Comparison of ENCODE assay signal across 1 cellular context in genomic region chr6:43274916-43275597, GRCh38.
TF ChIP-seq lines count a peak whose summit lies in the region.

No MANE protein-coding gene starts in this region.

TF ChIP-seq in HepG2, 621 proteins besides CTCF, POLR2A, EP300 and RAD21 (continued from another document and continues in another):
- TF ChIP-seq AGO2 (optimal IDR thresholded peaks at IDR 0.05; ENCODE audit: low read depth, low read length) (peak; percentile 96), ZNF737 (CRISPR knock-in tag; IDR thresholded peaks at IDR 0.05; ENCODE audit: borderline replicate concordance) (no peak), NCOA2 (CRISPR knock-in tag; IDR thresholded peaks at IDR 0.05) (peak; percentile 40; the same call in 1 of the 2 replicates), TCF7L2 (IDR thresholded peaks at IDR 0.05; ENCODE audit: low read depth, low read length) (no peak), NFE2L2 (IDR thresholded peaks at IDR 0.05; ENCODE audit: low read length) (no peak), ZKSCAN8 (CRISPR knock-in tag; IDR thresholded peaks at IDR 0.05; ENCODE audit: borderline replicate concordance) (0 out of 2 replicates have a peak, but pooled peaks have one; percentile 42), GLMP (CRISPR knock-in tag; IDR thresholded peaks at IDR 0.05; ENCODE audit: borderline replicate concordance) (no peak), TEAD3 (CRISPR knock-in tag; optimal IDR thresholded peaks at IDR 0.05; ENCODE audit: borderline replicate concordance) (peak; percentile 12), ZMAT3 (CRISPR knock-in tag; conservative IDR thresholded peaks at IDR 0.05) (no peak), CREM (IDR thresholded peaks at IDR 0.05) (no peak), CREM (CRISPR knock-in tag; IDR thresholded peaks at IDR 0.05) (no peak), ZBTB37 (CRISPR knock-in tag; IDR thresholded peaks at IDR 0.05) (no peak), KLF15 (CRISPR knock-in tag; IDR thresholded peaks at IDR 0.05; ENCODE audit: borderline replicate concordance) (0 out of 2 replicates have a peak, but pooled peaks have one; percentile 59), XRCC5 (optimal IDR thresholded peaks at IDR 0.05; ENCODE audit: low read length) (peak; percentile 38), KLF6 (CRISPR knock-in tag; IDR thresholded peaks at IDR 0.05) (peak; percentile 74; the same call in 1 of the 2 replicates), HCFC1 (IDR thresholded peaks at IDR 0.05; ENCODE audit: low read depth, low read length) (no peak; the same call in 1 of the 2 replicates), ZNF614 (CRISPR knock-in tag; IDR thresholded peaks at IDR 0.05; ENCODE audit: borderline replicate concordance) (0 out of 2 replicates have a peak, but pooled peaks have one; percentile 54), ZNF484 (CRISPR knock-in tag; IDR thresholded peaks at IDR 0.05; ENCODE audit: borderline replicate concordance, low read depth) (no peak), ERF (CRISPR knock-in tag; IDR thresholded peaks at IDR 0.05) (0 out of 2 replicates have a peak, but pooled peaks have one; percentile 53), MAX (IDR thresholded peaks at IDR 0.05) (no peak), ZNF776 (CRISPR knock-in tag; IDR thresholded peaks at IDR 0.05) (peak; percentile 83), MEF2D (CRISPR knock-in tag; IDR thresholded peaks at IDR 0.05) (no peak), EHMT2 (IDR thresholded peaks at IDR 0.05; ENCODE audit: borderline replicate concordance, low read depth, low read length) (no peak), RFXANK (CRISPR knock-in tag; IDR thresholded peaks at IDR 0.05) (no peak), ZNF552 (CRISPR knock-in tag; IDR thresholded peaks at IDR 0.05; ENCODE audit: borderline replicate concordance) (peak; percentile 43; the same call in 1 of the 2 replicates), SRSF4 (IDR thresholded peaks at IDR 0.05; ENCODE audit: low read depth, low read length, poor library complexity, severe bottlenecking) (no peak), FOXJ3 (CRISPR knock-in tag; IDR thresholded peaks at IDR 0.05; ENCODE audit: borderline replicate concordance) (no peak), ZNF557 (CRISPR knock-in tag; IDR thresholded peaks at IDR 0.05) (no peak), ZNF44 (CRISPR knock-in tag; IDR thresholded peaks at IDR 0.05) (0 out of 2 replicates have a peak, but pooled peaks have one; percentile 48), ZNF230 (CRISPR knock-in tag; IDR thresholded peaks at IDR 0.05) (peak; percentile 93), ZFP91 (CRISPR knock-in tag; IDR thresholded peaks at IDR 0.05; ENCODE audit: borderline replicate concordance) (no peak), ZBTB1 (CRISPR knock-in tag; IDR thresholded peaks at IDR 0.05; ENCODE audit: borderline replicate concordance) (no peak), SMARCE1 (IDR thresholded peaks at IDR 0.05; ENCODE audit: borderline replicate concordance) (no peak), SNAPC2 (CRISPR knock-in tag; IDR thresholded peaks at IDR 0.05) (no peak), TAF1 (CRISPR knock-in tag; IDR thresholded peaks at IDR 0.05) (peak; percentile 85), RELA (CRISPR knock-in tag; IDR thresholded peaks at IDR 0.05) (no peak), FOXK2 (IDR thresholded peaks at IDR 0.05) (no peak), GPN1 (CRISPR knock-in tag; IDR thresholded peaks at IDR 0.05; ENCODE audit: borderline replicate concordance) (no peak), E2F5 (CRISPR knock-in tag; conservative IDR thresholded peaks at IDR 0.05) (peak; percentile 63), SP2 (CRISPR knock-in tag; IDR thresholded peaks at IDR 0.05) (no peak), RXRB (CRISPR knock-in tag; IDR thresholded peaks at IDR 0.05; ENCODE audit: borderline replicate concordance) (peak; percentile 61), ZNF570 (CRISPR knock-in tag; IDR thresholded peaks at IDR 0.05; ENCODE audit: borderline replicate concordance) (0 out of 2 replicates have a peak, but pooled peaks have one; percentile 68), PLRG1 (conservative IDR thresholded peaks at IDR 0.05) (no peak), SP5 (CRISPR knock-in tag; IDR thresholded peaks at IDR 0.05; ENCODE audit: borderline replicate concordance, low read depth) (peak; percentile 89), MED13 (CRISPR knock-in tag; IDR thresholded peaks at IDR 0.05) (peak; percentile 48; the same call in 1 of the 2 replicates), WIZ (CRISPR knock-in tag; IDR thresholded peaks at IDR 0.05) (no peak), ZNF781 (CRISPR knock-in tag; IDR thresholded peaks at IDR 0.05; ENCODE audit: borderline replicate concordance, not compliant biosample characterization) (no peak), GATAD2A (CRISPR knock-in tag; IDR thresholded peaks at IDR 0.05) (peak; percentile 40; the same call in 1 of the 2 replicates), ZNF121 (CRISPR knock-in tag; IDR thresholded peaks at IDR 0.05) (peak; percentile 9; the same call in 1 of the 2 replicates), TFAP4 (IDR thresholded peaks at IDR 0.05; ENCODE audit: borderline replicate concordance, low read depth) (peak; percentile 39; the same call in 1 of the 2 replicates), ZNF768 (CRISPR knock-in tag; IDR thresholded peaks at IDR 0.05) (peak; percentile 62; the same call in 1 of the 2 replicates), ZNF329 (CRISPR knock-in tag; IDR thresholded peaks at IDR 0.05; ENCODE audit: low read depth) (peak; percentile 69; the same call in 1 of the 2 replicates), ZNF383 (CRISPR knock-in tag; IDR thresholded peaks at IDR 0.05; ENCODE audit: borderline replicate concordance) (0 out of 2 replicates have a peak, but pooled peaks have one; percentile 81), CAMTA2 (CRISPR knock-in tag; IDR thresholded peaks at IDR 0.05; ENCODE audit: borderline replicate concordance) (peak; percentile 66; the same call in 1 of the 2 replicates), NR1H2 (CRISPR knock-in tag; IDR thresholded peaks at IDR 0.05; ENCODE audit: borderline replicate concordance, low read depth) (no peak), ZNF670 (CRISPR knock-in tag; IDR thresholded peaks at IDR 0.05; ENCODE audit: borderline replicate concordance) (peak; percentile 51; the same call in 1 of the 2 replicates), ZFP1 (CRISPR knock-in tag; IDR thresholded peaks at IDR 0.05) (no peak; the same call in 1 of the 2 replicates), ZSCAN20 (CRISPR knock-in tag; IDR thresholded peaks at IDR 0.05; ENCODE audit: borderline replicate concordance) (no peak)
- TF ChIP-seq, protein P1, sequence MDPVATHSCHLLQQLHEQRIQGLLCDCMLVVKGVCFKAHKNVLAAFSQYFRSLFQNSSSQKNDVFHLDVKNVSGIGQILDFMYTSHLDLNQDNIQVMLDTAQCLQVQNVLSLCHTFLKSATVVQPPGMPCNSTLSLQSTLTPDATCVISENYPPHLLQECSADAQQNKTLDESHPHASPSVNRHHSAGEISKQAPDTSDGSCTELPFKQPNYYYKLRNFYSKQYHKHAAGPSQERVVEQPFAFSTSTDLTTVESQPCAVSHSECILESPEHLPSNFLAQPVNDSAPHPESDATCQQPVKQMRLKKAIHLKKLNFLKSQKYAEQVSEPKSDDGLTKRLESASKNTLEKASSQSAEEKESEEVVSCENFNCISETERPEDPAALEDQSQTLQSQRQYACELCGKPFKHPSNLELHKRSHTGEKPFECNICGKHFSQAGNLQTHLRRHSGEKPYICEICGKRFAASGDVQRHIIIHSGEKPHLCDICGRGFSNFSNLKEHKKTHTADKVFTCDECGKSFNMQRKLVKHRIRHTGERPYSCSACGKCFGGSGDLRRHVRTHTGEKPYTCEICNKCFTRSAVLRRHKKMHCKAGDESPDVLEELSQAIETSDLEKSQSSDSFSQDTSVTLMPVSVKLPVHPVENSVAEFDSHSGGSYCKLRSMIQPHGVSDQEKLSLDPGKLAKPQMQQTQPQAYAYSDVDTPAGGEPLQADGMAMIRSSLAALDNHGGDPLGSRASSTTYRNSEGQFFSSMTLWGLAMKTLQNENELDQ (CRISPR knock-in tag; IDR thresholded peaks at IDR 0.05; ENCODE audit: borderline replicate concordance), result no peak
- TF ChIP-seq, protein P2, sequence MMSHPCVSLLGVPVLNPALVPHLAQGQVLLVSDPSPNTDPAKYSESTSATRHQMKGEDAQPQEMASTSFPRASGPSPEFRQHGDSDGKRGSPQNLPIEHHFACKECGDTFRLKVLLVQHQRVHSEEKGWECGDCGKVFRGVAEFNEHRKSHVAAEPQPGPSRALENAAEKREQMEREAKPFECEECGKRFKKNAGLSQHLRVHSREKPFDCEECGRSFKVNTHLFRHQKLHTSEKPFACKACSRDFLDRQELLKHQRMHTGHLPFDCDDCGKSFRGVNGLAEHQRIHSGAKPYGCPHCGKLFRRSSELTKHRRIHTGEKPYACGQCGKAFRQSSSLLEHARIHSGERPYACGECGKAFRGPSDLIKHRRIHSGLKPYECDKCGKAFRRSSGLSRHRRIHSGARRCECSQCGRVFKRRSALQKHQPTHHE (CRISPR knock-in tag; IDR thresholded peaks at IDR 0.05; ENCODE audit: borderline replicate concordance), result no peak; the same call in 1 of the 2 replicates
- TF ChIP-seq, protein P3, sequence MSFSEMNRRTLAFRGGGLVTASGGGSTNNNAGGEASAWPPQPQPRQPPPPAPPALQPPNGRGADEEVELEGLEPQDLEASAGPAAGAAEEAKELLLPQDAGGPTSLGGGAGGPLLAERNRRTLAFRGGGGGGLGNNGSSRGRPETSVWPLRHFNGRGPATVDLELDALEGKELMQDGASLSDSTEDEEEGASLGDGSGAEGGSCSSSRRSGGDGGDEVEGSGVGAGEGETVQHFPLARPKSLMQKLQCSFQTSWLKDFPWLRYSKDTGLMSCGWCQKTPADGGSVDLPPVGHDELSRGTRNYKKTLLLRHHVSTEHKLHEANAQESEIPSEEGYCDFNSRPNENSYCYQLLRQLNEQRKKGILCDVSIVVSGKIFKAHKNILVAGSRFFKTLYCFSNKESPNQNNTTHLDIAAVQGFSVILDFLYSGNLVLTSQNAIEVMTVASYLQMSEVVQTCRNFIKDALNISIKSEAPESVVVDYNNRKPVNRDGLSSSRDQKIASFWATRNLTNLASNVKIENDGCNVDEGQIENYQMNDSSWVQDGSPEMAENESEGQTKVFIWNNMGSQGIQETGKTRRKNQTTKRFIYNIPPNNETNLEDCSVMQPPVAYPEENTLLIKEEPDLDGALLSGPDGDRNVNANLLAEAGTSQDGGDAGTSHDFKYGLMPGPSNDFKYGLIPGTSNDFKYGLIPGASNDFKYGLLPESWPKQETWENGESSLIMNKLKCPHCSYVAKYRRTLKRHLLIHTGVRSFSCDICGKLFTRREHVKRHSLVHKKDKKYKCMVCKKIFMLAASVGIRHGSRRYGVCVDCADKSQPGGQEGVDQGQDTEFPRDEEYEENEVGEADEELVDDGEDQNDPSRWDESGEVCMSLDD (CRISPR knock-in tag; IDR thresholded peaks at IDR 0.05; ENCODE audit: borderline replicate concordance), result peak; percentile 99
